9 cellular contexts compared by ENCODE assay signal in the genomic region with DNA sequence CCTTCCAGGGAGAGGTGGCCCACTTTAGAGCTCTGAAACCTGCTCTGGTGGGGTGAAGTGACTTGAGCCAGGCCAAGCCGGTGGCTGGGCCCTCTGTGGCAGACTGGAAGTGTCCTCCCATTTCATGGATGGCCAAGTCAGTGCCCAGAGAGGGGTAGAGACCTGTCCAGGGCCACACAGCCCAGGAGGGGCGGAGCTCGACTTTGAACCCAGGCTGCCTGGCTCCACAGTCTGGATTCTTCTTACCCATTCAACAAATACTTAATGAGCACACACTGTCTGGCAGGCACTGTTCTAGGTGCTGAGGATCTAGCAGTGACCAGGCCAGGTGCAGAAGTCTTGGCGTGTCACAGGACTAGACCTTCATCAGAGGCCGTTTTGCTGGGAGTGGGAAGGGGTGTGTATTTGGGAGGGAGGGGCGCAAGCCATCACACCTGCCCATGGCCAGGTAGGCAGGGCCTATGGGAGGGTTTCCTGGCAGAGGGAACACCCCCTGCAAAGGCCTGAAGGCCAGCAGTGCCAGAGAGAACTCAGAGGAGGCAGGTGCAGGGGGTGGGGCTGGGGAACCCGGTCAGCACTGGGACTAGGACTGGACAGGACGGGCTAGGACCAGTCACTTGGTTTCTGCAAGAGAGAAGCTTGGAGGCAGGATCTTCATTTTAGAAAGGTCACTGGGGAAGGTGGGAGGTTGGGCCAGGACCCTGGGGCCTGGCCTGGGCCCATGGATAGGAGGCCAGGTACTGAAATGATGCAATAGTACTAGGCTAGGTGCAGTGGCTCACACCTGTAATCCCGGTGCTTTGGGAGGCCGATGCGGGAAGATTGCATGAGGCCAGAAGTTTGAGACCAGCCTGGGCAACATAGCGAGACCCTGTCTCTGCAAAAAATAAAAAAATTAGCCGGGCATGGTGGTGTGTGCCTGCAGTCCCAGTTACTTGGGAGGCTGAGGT. TPM values are rescaled to one million over a fixed set of nuclear protein-coding genes. Genes with fewer than 3 reads are reported as not detected.
DNase-seq lines count a peak whose midpoint lies in the region; ATAC-seq and TF ChIP-seq lines count a peak whose summit lies in the region.
"Had no signal": no experiment of that assay in that cellular context is flagged by ENCODE, and none has a peak within 500 bp of the region (broad histone marks: within the 10 kb centered on the region; RNA-seq: fewer than 3 reads in every experiment).

No MANE protein-coding gene starts in this region.

- H3K4me1 ChIP-seq in cardiac muscle cell (ENCODE audit: low read depth): peaks cover 5% of the 10 kb centered on the region
- H3K4me1 ChIP-seq in mucosa of descending colon (ENCODE audit: low read depth): peaks cover 63% of the 10 kb centered on the region
- H3K4me1 ChIP-seq in upper lobe of right lung: peaks cover 66% of the 10 kb centered on the region

- H3K27me3 ChIP-seq in cardiac muscle cell: no peaks in the 10 kb centered on the region
- no peaks in the 10 kb centered on the region for H3K27me3 ChIP-seq in upper lobe of right lung

- intact Hi-C loops in Right ventricle myocardium superior (cut with DNase I): no loop called here
- intact Hi-C loops in MCF 10A (cut with micrococcal nuclease): no loop called here
- intact Hi-C loops in mucosa of descending colon (cut with DNase I, micrococcal nuclease): no loop called here
- intact Hi-C loops in upper lobe of right lung (cut with DNase I): no loop called here

- H3K27ac Mint-ChIP-seq in MCF 10A (ENCODE audit: low read depth, unreplicated experiment): peak overlapping the region; percentile 88

- H3K4me1 Mint-ChIP-seq in MCF 10A (ENCODE audit: insufficient read depth, unreplicated experiment): peaks cover 37% of the 10 kb centered on the region

- H3K36me3 Mint-ChIP-seq in MCF 10A (ENCODE audit: insufficient read depth, unreplicated experiment): peaks cover 2% of the 10 kb centered on the region

- no peak for ATAC-seq in Right ventricle myocardium superior (ENCODE audit: poor library complexity)
- peak; percentile 51 for ATAC-seq in mucosa of descending colon
- ATAC-seq in upper lobe of right lung: peak; percentile 56
- no peak for ATAC-seq in HG03025 (IDR thresholded peaks at IDR 0.05; ENCODE audit: low FRiP score, unreplicated experiment)

- TF ChIP-seq CTCF in cardiac muscle cell (IDR thresholded peaks at IDR 0.05; ENCODE audit: low read depth, low read length) (no peak), MCF 10A (IDR thresholded peaks at IDR 0.05; ENCODE audit: unreplicated experiment) (no peak), mucosa of descending colon (IDR thresholded peaks at IDR 0.05) (no peak), upper lobe of right lung (IDR thresholded peaks at IDR 0.05) (no peak), GM20000 (IDR thresholded peaks at IDR 0.05; ENCODE audit: extremely low read depth, missing control alignments) (no peak)

- DNase-seq in cardiac muscle cell (ENCODE audit: low read depth in 1 of 2, low spot score in 1 of 2) (no peak), Right ventricle myocardium superior (no peak), MCF 10A (ENCODE audit: unreplicated experiment) (peak; percentile 20), mucosa of descending colon (peak; percentile 81 to 89 (median 87)), upper lobe of right lung (peak; percentile 79), GM20000 (ENCODE audit: low spot score) (no peak), HK-2 (ENCODE audit: unreplicated experiment) (no peak)
- DNase-seq: central memory CD4-positive, alpha-beta T cell had no signal

- H3K4me3 ChIP-seq in cardiac muscle cell (no peak overlapping the region), mucosa of descending colon (no peak overlapping the region), upper lobe of right lung (no peak overlapping the region)

- no peaks in the 10 kb centered on the region for H3K36me3 ChIP-seq in cardiac muscle cell
- H3K36me3 ChIP-seq in mucosa of descending colon (ENCODE audit: low read depth): no peaks in the 10 kb centered on the region
- no peaks in the 10 kb centered on the region for H3K36me3 ChIP-seq in upper lobe of right lung

- peak overlapping the region; percentile 21 for H3K4me3 Mint-ChIP-seq in MCF 10A (ENCODE audit: unreplicated experiment)

- H3K27me3 Mint-ChIP-seq in MCF 10A (ENCODE audit: insufficient read depth, unreplicated experiment): no peaks in the 10 kb centered on the region

- H3K9me3 ChIP-seq in cardiac muscle cell (ENCODE audit: low read depth): no peaks in the 10 kb centered on the region
- no peaks in the 10 kb centered on the region for H3K9me3 ChIP-seq in mucosa of descending colon
- no peaks in the 10 kb centered on the region for H3K9me3 ChIP-seq in upper lobe of right lung

- H3K27ac ChIP-seq in cardiac muscle cell (peak overlapping the region; percentile 64), upper lobe of right lung (peak overlapping the region; percentile 85)

- BruUV-seq in MCF 10A (replicated peaks; lab: Mats Ljungman, UMichigan): no TSS peak

- H3K9me3 Mint-ChIP-seq in MCF 10A (ENCODE audit: unreplicated experiment): no peaks in the 10 kb centered on the region

- POLR2A ChIA-PET in MCF 10A (lab: Yijun Ruan, JAX): interaction anchor here (0.5 kb wide), 1 partner anchor 30 kb away, joined by 3 read pairs; no protein-coding TSS in a partner anchor

- CTCF ChIA-PET in MCF 10A (lab: Yijun Ruan, JAX): no interaction called here

RNA-seq across cellular contexts. Expression of gene DNM2, which starts 31.8 kb away (rescaled TPM):
- total RNA-seq in cardiac muscle cell (122 and 124 TPM in 2 replicates), Right ventricle myocardium superior (180 TPM), MCF 10A (2022) (114 and 125 TPM in 2 replicates), mucosa of descending colon (100 to 1,000 TPM; 318 to 602 (median 562) TPM), upper lobe of right lung (280 TPM)
- 132 and 146 TPM in 2 replicates for polyA plus RNA-seq in cardiac muscle cell

RNA-seq across cellular contexts. Expression of gene QTRT1, which starts 48.5 kb away (rescaled TPM):
- total RNA-seq in cardiac muscle cell: 30.6 and 35.0 TPM in 2 replicates
- 70.8 and 84.1 TPM in 2 replicates for polyA plus RNA-seq in cardiac muscle cell
- 24.8 TPM for total RNA-seq in Right ventricle myocardium superior
- total RNA-seq in MCF 10A (2022): 57.5 and 71.3 TPM in 2 replicates
- total RNA-seq in mucosa of descending colon: 100 to 1,000 TPM in 2 of 3 donors, 10 to 100 TPM in 1; 57.8 to 107 (median 101) TPM
- total RNA-seq in upper lobe of right lung: 30.3 TPM

Comparison
In these comparisons a context has a peak if more than half of its experiments do, and no peak if none do; other contexts are left out.
1. DNase-seq: peak in MCF 10A (single experiment), mucosa of descending colon (3 of 3) and upper lobe of right lung (single experiment); none in cardiac muscle cell (0 of 2), Right ventricle myocardium superior (single experiment), GM20000 (single experiment) and HK-2 (single experiment).
2. ATAC-seq: peak in mucosa of descending colon (single experiment) and upper lobe of right lung (single experiment); none in Right ventricle myocardium superior (single experiment) and HG03025 (single experiment).